ENCODE assay signal across 7 cellular contexts in the genomic region with DNA sequence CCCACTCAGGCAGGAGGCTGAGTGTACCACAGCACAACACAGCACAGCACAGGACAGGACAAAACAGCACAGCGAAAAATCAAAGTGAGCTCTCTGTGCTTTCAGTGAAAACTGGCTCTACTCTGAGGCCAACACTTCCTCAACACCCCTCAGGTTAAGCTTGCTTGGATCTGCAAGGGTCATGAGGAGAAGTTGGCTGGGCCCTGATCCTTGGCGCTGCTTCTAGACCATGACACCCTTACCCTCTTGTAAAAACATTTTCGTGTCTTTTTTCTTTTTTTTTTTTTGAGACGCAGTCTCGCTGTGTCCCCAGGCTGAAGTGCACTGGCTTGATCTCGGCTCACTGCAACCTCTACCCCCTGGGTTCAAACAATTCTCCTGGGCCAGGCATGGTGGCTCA.
"Had no signal": no experiment of that assay in that cellular context is flagged by ENCODE, and none has a peak within 500 bp of the region (broad histone marks: within the 10 kb centered on the region; RNA-seq: fewer than 3 reads in every experiment).

No MANE protein-coding gene starts in this region.

- H3K4me3 Mint-ChIP-seq: IgD-negative memory B cell had no signal

- H3K27ac Mint-ChIP-seq: IgD-negative memory B cell had no signal

- H3K9me3 ChIP-seq: HAP-1 had no signal

- DNase-seq: GM23248, GOT3, H7, KBM-7 had no signal

- H3K4me3 ChIP-seq: GM23248, HAP-1 had no signal

- H3K27me3 Mint-ChIP-seq: IgD-negative memory B cell had no signal

- H3K4me1 ChIP-seq: HAP-1 had no signal

- H2AFZ ChIP-seq: GM23248 had no signal

- H3K27ac ChIP-seq: GM23248 had no signal

- H3K9ac ChIP-seq: GM23248 had no signal

- H3K9me3 Mint-ChIP-seq: IgD-negative memory B cell had no signal

- FAIRE-seq: HTR-8/SVneo had no signal
